25 cellular contexts compared by ENCODE assay signal in genomic region chr4:19809989-19810388, GRCh38.
A peak's percentile ranks its signal among the peaks of the same experiment; 100 is the strongest.
DNase-seq lines count a peak whose midpoint lies in the region; ATAC-seq lines count a peak whose summit lies in the region.
"Had no signal": no experiment of that assay in that cellular context is flagged by ENCODE, and none has a peak within 500 bp of the region (broad histone marks: within the 10 kb centered on the region; RNA-seq: fewer than 3 reads in every experiment).

No MANE protein-coding gene starts in this region.

- ATAC-seq in HG02870 (IDR thresholded peaks at IDR 0.05; ENCODE audit: unreplicated experiment) (no peak), HG03159 (IDR thresholded peaks at IDR 0.05; ENCODE audit: unreplicated experiment) (no peak)
- ATAC-seq: T-cell had no signal

- DNase-seq in DMS53 (lab: John Stamatoyannopoulos, UW) (peak; percentile 42), ELR (ENCODE audit: low read depth) (peak; percentile 8), SK-N-DZ (ENCODE audit: low spot score) (peak; percentile 11), iris pigment epithelial cell (ENCODE audit: low read depth) (peak; percentile 47), amniotic stem cell (lab: John Stamatoyannopoulos, UW) (no peak), GDM1 (lab: John Stamatoyannopoulos, UW) (no peak)
- DNase-seq: 8988T; ACHN; CD4-positive, CD25-positive, alpha-beta regulatory T cell; GM23248; H7; IMR-90; NCI-H1048; NCI-H1417; NCI-H1694; NCI-H2029 treated with DMSO at 0.1 percent for 48 hours; NCI-H446 treated with DMSO at 0.1 percent for 48 hours; NCI-H526; NCI-H82; NK-92 treated with Interleukin-12 subunit alpha and Interleukin-12 subunit beta, amount 100 ng/mL, for 24 hours; PC-9; SHP77 treated with DMSO at 0.1 percent for 48 hours; T-cell had no signal

Comparison
In these comparisons a context has a peak if more than half of its experiments do, and no peak if none do; other contexts are left out.
1. DNase-seq: peak in DMS53 (single experiment), ELR (single experiment), SK-N-DZ (single experiment) and iris pigment epithelial cell (single experiment); none in amniotic stem cell (single experiment) and GDM1 (single experiment).